Comparison of ENCODE assay signal across 19 cellular contexts in the genomic region with DNA sequence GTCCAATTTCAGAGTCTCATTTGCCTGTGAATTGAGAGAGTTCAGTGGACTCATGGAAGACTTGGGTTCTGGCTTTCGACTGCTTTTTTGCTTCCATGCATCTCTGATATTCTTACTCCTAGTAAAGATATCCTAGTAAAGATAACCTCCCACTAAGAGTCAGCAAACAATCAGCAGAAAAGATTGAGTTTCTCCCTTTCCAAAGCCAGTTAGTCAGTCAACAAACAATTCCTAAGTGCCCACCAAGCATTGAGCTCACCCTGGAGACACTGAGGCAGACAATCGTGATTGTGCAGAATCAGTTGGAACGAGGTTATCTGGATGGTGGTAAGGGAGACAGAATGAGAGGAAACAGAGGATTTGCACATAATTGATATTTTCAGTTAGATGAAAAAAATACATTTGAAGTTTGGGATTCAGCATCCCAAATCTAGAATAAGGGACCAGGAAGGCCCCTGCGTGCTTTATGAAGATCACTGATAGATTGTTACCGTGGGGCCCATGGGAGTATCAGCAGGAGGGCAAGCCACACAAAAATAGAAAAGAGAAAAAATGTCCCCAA.
DNase-seq lines count a peak whose midpoint lies in the region; ATAC-seq and TF ChIP-seq lines count a peak whose summit lies in the region.
"Had no signal": no experiment of that assay in that cellular context is flagged by ENCODE, and none has a peak within 500 bp of the region (broad histone marks: within the 10 kb centered on the region; RNA-seq: fewer than 3 reads in every experiment).

No MANE protein-coding gene starts in this region.

- no peaks in the 10 kb centered on the region for H3K27me3 Mint-ChIP-seq in activated CD8-positive, alpha-beta memory T cell treated with anti-CD3 and anti-CD28 coated beads, Interleukin-2, amount 10 ng/mL, durations not matched to agents 7 days and 5 days
- H3K27me3 Mint-ChIP-seq: activated naive CD4-positive, alpha-beta T cell treated with anti-CD3 and anti-CD28 coated beads, Interleukin-2, amount 50 U/mL, for 24 hours; naive thymus-derived CD8-positive, alpha-beta T cell had no signal

- H3K4me1 ChIP-seq in HCT116 (ENCODE audit: control insufficient read depth in 1 of 2, insufficient read depth in 2 of 2, low read length in 2 of 2) (peaks cover 90 to 100% of the 10 kb centered on the region in 2 experiments), RWPE2 (ENCODE audit: insufficient read depth, poor library complexity, severe bottlenecking) (peaks cover 65% of the 10 kb centered on the region), liver (ENCODE audit: control insufficient read depth in 4 of 4, insufficient read depth in 4 of 4, low read length in 3 of 4) (peaks cover 0 to 15% (median 10%) of the 10 kb centered on the region in 4 donors), smooth muscle cell (ENCODE audit: low read depth) (peaks cover 18% of the 10 kb centered on the region), ovary (ENCODE audit: insufficient read depth) (peaks cover 6% of the 10 kb centered on the region)

- POLR2A ChIA-PET in HCT116 (lab: Charles Lee) = interaction anchor here (2.4 to 2.8 kb wide), 2 partner anchors 41 to 77 kb away, joined by 8 to 13 read pairs; no protein-coding TSS in a partner anchor

- H3K4me3 ChIP-seq in HCT116 (replicated peaks in 1 of 2; ENCODE audit: low read depth in 1 of 2, low read length in 2 of 2) (peak overlapping the region in 1 of 2 experiments; percentile 2; a peak in 1 of 4 replicates), RWPE2 (ENCODE audit: severe bottlenecking) (no peak overlapping the region), liver (ENCODE audit: low read depth in 1 of 3, low read length in 3 of 3) (no peak overlapping the region), smooth muscle cell (no peak overlapping the region), ovary (no peak overlapping the region)
- H3K4me3 ChIP-seq: BLaER1, coronary artery, MG63, thyroid gland had no signal

- no peaks in the 10 kb centered on the region for H3K36me3 ChIP-seq in HCT116 (ENCODE audit: control insufficient read depth in 1 of 2, insufficient read depth in 2 of 2, low read length in 2 of 2)
- H3K36me3 ChIP-seq in RWPE2 (ENCODE audit: low read depth) = no peaks in the 10 kb centered on the region
- no peaks in the 10 kb centered on the region for H3K36me3 ChIP-seq in liver (ENCODE audit: control insufficient read depth in 4 of 4, insufficient read depth in 3 of 4, low read depth in 1 of 4, low read length in 3 of 4)
- no peaks in the 10 kb centered on the region for H3K36me3 ChIP-seq in smooth muscle cell (ENCODE audit: low read depth)
- no peaks in the 10 kb centered on the region for H3K36me3 ChIP-seq in ovary
- H3K36me3 ChIP-seq: BLaER1, thyroid gland had no signal

- no peaks in the 10 kb centered on the region for H4K20me1 ChIP-seq in HCT116 (ENCODE audit: insufficient read depth)
- no peaks in the 10 kb centered on the region for H4K20me1 ChIP-seq in smooth muscle cell (ENCODE audit: low read depth)
- H4K20me1 ChIP-seq: BLaER1 had no signal

- peaks cover 29% of the 10 kb centered on the region for H3F3A ChIP-seq in smooth muscle cell (ENCODE audit: low read depth)

- H3K36me3 Mint-ChIP-seq in activated CD8-positive, alpha-beta memory T cell treated with anti-CD3 and anti-CD28 coated beads, Interleukin-2, amount 10 ng/mL, durations not matched to agents 7 days and 5 days = peaks cover 12% of the 10 kb centered on the region
- H3K36me3 Mint-ChIP-seq: activated naive CD4-positive, alpha-beta T cell treated with anti-CD3 and anti-CD28 coated beads, Interleukin-2, amount 50 U/mL, for 24 hours had no signal

- H3K9me3 ChIP-seq in HCT116 (ENCODE audit: control insufficient read depth in 1 of 2, insufficient read depth in 1 of 2, low read depth in 1 of 2, low read length in 2 of 2) (no peaks in the 10 kb centered on the region), RWPE2 (ENCODE audit: severe bottlenecking) (no peaks in the 10 kb centered on the region), liver (ENCODE audit: control insufficient read depth in 4 of 4, low read length in 3 of 4) (no peaks in the 10 kb centered on the region), smooth muscle cell (replicated peaks; ENCODE audit: low read depth) (no peaks in the 10 kb centered on the region), ovary (no peaks in the 10 kb centered on the region)
- H3K9me3 ChIP-seq: BLaER1, thyroid gland had no signal

- no peak for TF ChIP-seq RAD21 in HCT116 (IDR thresholded peaks at IDR 0.05; ENCODE audit: low read depth)
- TF ChIP-seq RAD21 in liver (IDR thresholded peaks at IDR 0.05) = no peak

- no peak for TF ChIP-seq POLR2A in HCT116 (IDR thresholded peaks at IDR 0.05; ENCODE audit: borderline replicate concordance, extremely low read depth, insufficient read depth, insufficient read length)
- TF ChIP-seq POLR2A in ovary (IDR thresholded peaks at IDR 0.05) = no peak

- H3K9me3 Mint-ChIP-seq in activated CD8-positive, alpha-beta memory T cell treated with anti-CD3 and anti-CD28 coated beads, Interleukin-2, amount 10 ng/mL, durations not matched to agents 7 days and 5 days (ENCODE audit: low read depth) = no peaks in the 10 kb centered on the region
- H3K9me3 Mint-ChIP-seq: activated naive CD4-positive, alpha-beta T cell treated with anti-CD3 and anti-CD28 coated beads, Interleukin-2, amount 50 U/mL, for 24 hours; naive thymus-derived CD8-positive, alpha-beta T cell had no signal

- peak overlapping the region; percentile 58 for H3K9ac ChIP-seq in HCT116 (ENCODE audit: low read length)
- H3K9ac ChIP-seq in liver (ENCODE audit: low read depth in 1 of 2, low read length in 2 of 2) = peak overlapping the region in 1 of 2 donors; percentile 74
- no peak overlapping the region for H3K9ac ChIP-seq in smooth muscle cell (ENCODE audit: low read depth)
- H3K9ac ChIP-seq: BLaER1 had no signal

- CTCF ChIA-PET in HCT116 (lab: Charles Lee) = interaction anchor here (1.7 kb wide), 1 partner anchor 189 kb away, joined by 4 read pairs; no protein-coding TSS in a partner anchor
- CTCF ChIA-PET in activated CD8-positive, alpha-beta memory T cell treated with anti-CD3 and anti-CD28 coated beads, Interleukin-2, amount 10 ng/mL, durations not matched to agents 7 days and 5 days (lab: Charles Lee) = no interaction called here

- 79% methylated on average over 5 of the region's 5 CpGs for WGBS in liver
- 33% methylated on average over 5 of the region's 5 CpGs for WGBS in smooth muscle cell (ENCODE audit: low lambda C conversion rate)
- WGBS in ovary, 3 donors = 57 to 79% (median 77%) methylated on average over 5 of the region's 5 CpGs

- no peak for TF ChIP-seq EP300 in ovary (IDR thresholded peaks at IDR 0.05)

- peak overlapping the region; percentile 100 for H3K27ac ChIP-seq in HCT116 (ENCODE audit: low read depth, low read length)
- peak overlapping the region; percentile 98 for H3K27ac ChIP-seq in RWPE2 (ENCODE audit: poor library complexity, severe bottlenecking)
- H3K27ac ChIP-seq in liver (ENCODE audit: low read depth in 1 of 2, low read length in 2 of 2) = peak overlapping the region; percentile 75 to 90
- H3K27ac ChIP-seq in smooth muscle cell (ENCODE audit: low read depth) = peak overlapping the region; percentile 95
- no peak overlapping the region for H3K27ac ChIP-seq in ovary
- H3K27ac ChIP-seq: BLaER1 had no signal

- TF ChIP-seq CTCF in HCT116 (IDR thresholded peaks at IDR 0.05 in 2 of 3, conservative IDR thresholded peaks at IDR 0.05 in 1 of 3; ENCODE audit: borderline replicate concordance in 1 of 3, insufficient read depth in 1 of 3, low read depth in 2 of 3, low read length in 2 of 3) = no peak
- no peak for TF ChIP-seq CTCF in RWPE2 (IDR thresholded peaks at IDR 0.05; ENCODE audit: poor library complexity, severe bottlenecking)
- no peak for TF ChIP-seq CTCF in liver (IDR thresholded peaks at IDR 0.05; ENCODE audit: low read depth, low read length, missing input control)
- no peak for TF ChIP-seq CTCF in smooth muscle cell (IDR thresholded peaks at IDR 0.05; ENCODE audit: borderline replicate concordance, insufficient read depth, poor library complexity, severe bottlenecking)
- no peak for TF ChIP-seq CTCF in ovary (IDR thresholded peaks at IDR 0.05)

- H3K9me2 ChIP-seq in HCT116 (ENCODE audit: insufficient read depth) = no peaks in the 10 kb centered on the region

- RAD21 ChIA-PET in HCT116 (lab: Charles Lee; ENCODE audit: low non-redundant PET in 1 of 2, low total read pairs in 2 of 2, uncharacterized antibody in 2 of 2, unreplicated experiment in 2 of 2) = no interaction called here

- no peak overlapping the region for H3K4me3 Mint-ChIP-seq in activated CD8-positive, alpha-beta memory T cell treated with anti-CD3 and anti-CD28 coated beads, Interleukin-2, amount 10 ng/mL, durations not matched to agents 7 days and 5 days
- H3K4me3 Mint-ChIP-seq: activated CD8-positive, alpha-beta T cell treated with anti-CD3 and anti-CD28 coated beads, Interleukin-2, amount 10 ng/mL, durations not matched to agents 7 days and 5 days; activated naive CD4-positive, alpha-beta T cell treated with anti-CD3 and anti-CD28 coated beads, Interleukin-2, amount 50 U/mL, for 24 hours; naive thymus-derived CD8-positive, alpha-beta T cell had no signal

- no peak overlapping the region for H3K27ac Mint-ChIP-seq in activated CD8-positive, alpha-beta memory T cell treated with anti-CD3 and anti-CD28 coated beads, Interleukin-2, amount 10 ng/mL, durations not matched to agents 7 days and 5 days
- H3K27ac Mint-ChIP-seq: activated naive CD4-positive, alpha-beta T cell treated with anti-CD3 and anti-CD28 coated beads, Interleukin-2, amount 50 U/mL, for 24 hours had no signal

- DNase-seq in HCT116 (ENCODE audit: low read depth, low spot score) (no peak), RWPE2 (ENCODE audit: low spot score) (no peak), smooth muscle cell (lab: John Stamatoyannopoulos, UW; ENCODE audit: unreplicated experiment) (no peak), ovary (no peak)
- no peak for DNase-seq in activated CD8-positive, alpha-beta memory T cell treated with anti-CD3 and anti-CD28 coated beads, Interleukin-2, amount 10 ng/mL, durations not matched to agents 7 days and 5 days
- DNase-seq: activated CD8-positive, alpha-beta T cell treated with anti-CD3 and anti-CD28 coated beads, Interleukin-2, amount 10 ng/mL, durations not matched to agents 7 days and 5 days; H7; mesendoderm; naive thymus-derived CD8-positive, alpha-beta T cell; NCI-H1436 treated with DMSO at 0.1 percent for 48 hours; T-helper 9 cell; thyroid gland had no signal

- peak overlapping the region; percentile 64 for H3K4me2 ChIP-seq in HCT116 (ENCODE audit: low read length)
- peak overlapping the region; percentile 81 for H3K4me2 ChIP-seq in smooth muscle cell
- H3K4me2 ChIP-seq: BLaER1 had no signal

- H2AFZ ChIP-seq in HCT116 (ENCODE audit: low read depth, low read length, poor library complexity, severe bottlenecking) (no peak overlapping the region), smooth muscle cell (ENCODE audit: low read depth) (no peak overlapping the region)

- H3K79me2 ChIP-seq in HCT116 (ENCODE audit: insufficient read depth, low read length) (peaks cover 27% of the 10 kb centered on the region), smooth muscle cell (ENCODE audit: low read depth) (no peaks in the 10 kb centered on the region)

- BruUV-seq in HCT116 (replicated peaks; lab: Mats Ljungman, UMichigan) = no TSS peak

- peaks cover 30% of the 10 kb centered on the region for H3K4me1 Mint-ChIP-seq in activated CD8-positive, alpha-beta memory T cell treated with anti-CD3 and anti-CD28 coated beads, Interleukin-2, amount 10 ng/mL, durations not matched to agents 7 days and 5 days

- ATAC-seq in HCT116 = no peak
- no peak for ATAC-seq in RWPE2 (ENCODE audit: low read depth)
- ATAC-seq in activated CD8-positive, alpha-beta memory T cell treated with anti-CD3 and anti-CD28 coated beads, Interleukin-2, amount 10 ng/mL, durations not matched to agents 7 days and 5 days = no peak
- ATAC-seq in HG02840 (IDR thresholded peaks at IDR 0.05; ENCODE audit: low FRiP score, unreplicated experiment) = no peak
- ATAC-seq: activated CD4-positive, CD25-positive, alpha-beta regulatory T cell treated with anti-CD3 and anti-CD28 coated beads, Interleukin-2, amount 50 U/mL, for 24 hours; activated CD8-positive, alpha-beta T cell treated with anti-CD3 and anti-CD28 coated beads, Interleukin-2, amount 10 ng/mL, durations not matched to agents 7 days and 5 days; naive thymus-derived CD8-positive, alpha-beta T cell had no signal

- intact Hi-C loops in HCT116 (cut with micrococcal nuclease) (loop anchor here (2.0 to 10.0 kb wide), 2 partner anchors 81 to 193 kb away; no protein-coding TSS in a partner anchor), ovary (cut with DNase I) (no loop called here)

- H3K27me3 ChIP-seq in HCT116 (ENCODE audit: insufficient read depth, low read length) (no peaks in the 10 kb centered on the region), RWPE2 (ENCODE audit: insufficient read depth, poor library complexity, severe bottlenecking) (no peaks in the 10 kb centered on the region), liver (ENCODE audit: control insufficient read depth in 4 of 4, insufficient read depth in 4 of 4, low read length in 3 of 4) (no peaks in the 10 kb centered on the region), smooth muscle cell (ENCODE audit: low read depth) (no peaks in the 10 kb centered on the region), ovary (no peaks in the 10 kb centered on the region)
- H3K27me3 ChIP-seq: BLaER1, MG63, thyroid gland had no signal

Comparison
In these comparisons a context has a peak if more than half of its experiments do, and no peak if none do; other contexts are left out.
1. H3K27ac ChIP-seq: peak in HCT116 (single experiment), RWPE2 (single experiment), liver (2 of 2) and smooth muscle cell (single experiment); none in ovary (0 of 2).